ENCODE assay signal across 25 cellular contexts in genomic region chr12:77767756-77768343, GRCh38.
"Had no signal": no experiment of that assay in that cellular context is flagged by ENCODE, and none has a peak within 500 bp of the region (broad histone marks: within the 10 kb centered on the region; RNA-seq: fewer than 3 reads in every experiment).

No MANE protein-coding gene starts in this region.

- H3K9me3 ChIP-seq: pancreas, prostate gland, testis, thyroid gland, transverse colon, vagina had no signal

- ATAC-seq: left colon; left lung; naive thymus-derived CD8-positive, alpha-beta T cell; pancreas; right cardiac atrium; stimulated activated naive B cell treated with anti-CD40 and anti-IgM and Interleukin-4, amounts not matched to agents 10 μg/mL and 1 μg/mL and 100 μg/mL, for 72 hours; stimulated activated naive CD8-positive, alpha-beta T cell treated with anti-CD3 and anti-CD28 coated beads, Interleukin-15, Interleukin-2, amounts not matched to agents 100 U/mL and 50 U/mL, for 24 hours had no signal

- DNase-seq: immature natural killer cell; left colon; lower lobe of right lung; mammary epithelial cell; mesenchymal stem cell; nucleus accumbens; retina; stimulated activated CD4-positive, alpha-beta T cell treated with anti-CD3 and anti-CD28 coated beads, Interleukin-12 subunit alpha, Interleukin-12 subunit beta, amount 100 ng/mL, for 4 hours; stimulated activated CD4-positive, alpha-beta T cell treated with anti-CD3 and anti-CD28 coated beads, Interleukin-15, amount 100 ng/mL, for 24 hours; stimulated activated CD4-positive, alpha-beta T cell treated with anti-CD3 and anti-CD28 coated beads, Interleukin-2, amount 100 ng/mL, for 24 hours; stimulated activated CD4-positive, alpha-beta T cell treated with anti-CD3 and anti-CD28 coated beads, Interleukin-4, amount 100 ng/mL, for 1 hour; stimulated activated naive B cell treated with anti-CD40 and anti-IgM and Interleukin-4, amounts not matched to agents 10 μg/mL and 1 μg/mL and 100 μg/mL, for 72 hours; stimulated activated naive CD8-positive, alpha-beta T cell treated with anti-CD3 and anti-CD28 coated beads, Interleukin-15, Interleukin-2, amounts not matched to agents 100 U/mL and 50 U/mL, for 24 hours; stomach; testis; thyroid gland; transverse colon had no signal

- H3K4me3 ChIP-seq: left lung, lower lobe of right lung, pancreas, prostate gland, skin epidermis, stomach, testis, thyroid gland, transverse colon, upper lobe of left lung, vagina had no signal

- H3K27me3 ChIP-seq: left lung, pancreas, stomach, testis, thyroid gland, transverse colon, upper lobe of left lung, vagina had no signal

- H3K27ac ChIP-seq: left lung, lower lobe of right lung, pancreas, prostate gland, skin epidermis, stomach, testis, thyroid gland, transverse colon, upper lobe of left lung, vagina had no signal

- H3K4me1 ChIP-seq: left lung, lower lobe of right lung, pancreas, prostate gland, stomach, testis, thyroid gland, transverse colon, upper lobe of left lung, vagina had no signal

- H3K36me3 ChIP-seq: left lung, lower lobe of right lung, pancreas, prostate gland, stomach, thyroid gland, transverse colon, upper lobe of left lung, vagina had no signal
